10 cellular contexts compared by ENCODE assay signal in genomic region chr1:175317309-175317708, GRCh38.
A peak's percentile ranks its signal among the peaks of the same experiment; 100 is the strongest.
DNase-seq lines count a peak whose midpoint lies in the region; ATAC-seq and TF ChIP-seq lines count a peak whose summit lies in the region.
"Had no signal": no experiment of that assay in that cellular context is flagged by ENCODE, and none has a peak within 500 bp of the region (broad histone marks: within the 10 kb centered on the region; RNA-seq: fewer than 3 reads in every experiment).

No MANE protein-coding gene starts in this region.

- no peak for ATAC-seq in HG03095 (IDR thresholded peaks at IDR 0.05; ENCODE audit: unreplicated experiment)
- ATAC-seq in HG02840 (IDR thresholded peaks at IDR 0.05; ENCODE audit: low FRiP score, unreplicated experiment): no peak
- ATAC-seq in HG03565 (IDR thresholded peaks at IDR 0.05; ENCODE audit: unreplicated experiment): no peak
- no peak for ATAC-seq in GM21825 (IDR thresholded peaks at IDR 0.05; ENCODE audit: unreplicated experiment)

- H3K27ac ChIP-seq in brain microvascular endothelial cell: no peak overlapping the region
- H3K27ac ChIP-seq: VCaP had no signal

- H3K27me3 ChIP-seq in brain microvascular endothelial cell (replicated peaks): no peaks in the 10 kb centered on the region

- in situ Hi-C loops in brain microvascular endothelial cell (cut with HindIII; ENCODE audit: low pct_ligation_motif_present, low sequenced_read_pairs): no loop called here

- peak; percentile 10 for TF ChIP-seq CTCF in brain microvascular endothelial cell (IDR thresholded peaks at IDR 0.05; ENCODE audit: low read depth, low read length, missing control alignments)

- no peak overlapping the region for H3K4me3 ChIP-seq in brain microvascular endothelial cell (ENCODE audit: low read depth, low read length)

- CTCF ChIA-PET in HEK293T (lab: Yijun Ruan, JAX): interaction anchor here (0.8 to 4.5 kb wide), 6 partner anchors 11 to 171 kb away, joined by 3 to 42 read pairs (median 4); no protein-coding TSS in a partner anchor

- no peaks in the 10 kb centered on the region for H3K36me3 ChIP-seq in brain microvascular endothelial cell (replicated peaks)

- POLR2A ChIA-PET in HEK293T (lab: Yijun Ruan, JAX): no interaction called here

- peak; percentile 43 for DNase-seq in CD1c-positive myeloid dendritic cell (ENCODE audit: extremely low spot score)
- DNase-seq in HEK293T (ENCODE audit: extremely low spot score): peak; percentile 31
- DNase-seq in brain microvascular endothelial cell: no peak
- DNase-seq in medulla oblongata (ENCODE audit: extremely low spot score): peak; percentile 8
- DNase-seq: effector CD8-positive, alpha-beta T cell had no signal

TF ChIP-seq in HEK293T, 16 proteins besides CTCF, POLR2A, EP300 and RAD21:
- TF ChIP-seq L3MBTL2 (conservative IDR thresholded peaks at IDR 0.05) (no peak), SUZ12 (IDR thresholded peaks at IDR 0.05) (no peak), SP1 (IDR thresholded peaks at IDR 0.05) (no peak), CTBP1 (IDR thresholded peaks at IDR 0.05; ENCODE audit: borderline replicate concordance) (no peak), FOXA1 (IDR thresholded peaks at IDR 0.05) (no peak), ELF4 (IDR thresholded peaks at IDR 0.05) (no peak), FOXM1 (IDR thresholded peaks at IDR 0.05; ENCODE audit: borderline replicate concordance) (no peak), NFRKB (IDR thresholded peaks at IDR 0.05) (no peak), ZNF384 (IDR thresholded peaks at IDR 0.05) (no peak), PKNOX1 (IDR thresholded peaks at IDR 0.05) (no peak), HDGF (IDR thresholded peaks at IDR 0.05; ENCODE audit: borderline replicate concordance) (no peak), FOXK2 (IDR thresholded peaks at IDR 0.05) (no peak)
TF ChIP-seq in HEK293T: peak in this region for 0.
